19 cellular contexts compared by ENCODE assay signal in genomic region chr7:20269726-20270125, GRCh38. TPM values are rescaled to one million over a fixed set of nuclear protein-coding genes. Genes with fewer than 3 reads are reported as not detected.
DNase-seq lines count a peak whose midpoint lies in the region; FAIRE-seq and TF ChIP-seq lines count a peak whose summit lies in the region.
"Had no signal": no experiment of that assay in that cellular context is flagged by ENCODE, and none has a peak within 500 bp of the region (broad histone marks: within the 10 kb centered on the region; RNA-seq: fewer than 3 reads in every experiment).

No MANE protein-coding gene starts in this region.

- no peaks in the 10 kb centered on the region for H3K9me3 ChIP-seq in HAP-1
- H3K9me3 ChIP-seq: Caco-2, SJCRH30 had no signal

- no peaks in the 10 kb centered on the region; the same call in 1 of the 2 replicates for H3K36me3 Mint-ChIP-seq in HFFc6 (ENCODE audit: low read depth)

- no peak overlapping the region for H3K4me3 Mint-ChIP-seq in HFFc6
- H3K4me3 Mint-ChIP-seq: neural crest cell, T-helper 17 cell had no signal

- in situ Hi-C loops in HAP-1 (cut with MboI; ENCODE audit: low sequenced_read_pairs): no loop called here

- H3K4me1 Mint-ChIP-seq in HFFc6 (ENCODE audit: low read depth): no peaks in the 10 kb centered on the region
- H3K4me1 Mint-ChIP-seq: T-helper 17 cell had no signal

- no peaks in the 10 kb centered on the region for H3K36me3 ChIP-seq in HAP-1 (replicated peaks)
- H3K36me3 ChIP-seq: SJCRH30, WERI-Rb-1 had no signal

- no peak for FAIRE-seq in urothelium cell line (lab: Jason Lieb, UNC)
- FAIRE-seq: HepG2 had no signal

- no peaks in the 10 kb centered on the region for H3K27me3 ChIP-seq in HAP-1 (ENCODE audit: low read depth)
- H3K27me3 ChIP-seq: SJCRH30 had no signal

- H3K4me3 ChIP-seq in AG09309 (ENCODE audit: control insufficient read depth, low read depth, low read length): no peak overlapping the region
- H3K4me3 ChIP-seq in choroid plexus epithelial cell (ENCODE audit: low read depth, low read length): no peak overlapping the region
- H3K4me3 ChIP-seq in HAP-1: no peak overlapping the region
- H3K4me3 ChIP-seq: SJCRH30 had no signal

- peaks cover 25% of the 10 kb centered on the region for H3K9me3 Mint-ChIP-seq in HFFc6

- TF ChIP-seq CTCF in AG09309 (IDR thresholded peaks at IDR 0.05; ENCODE audit: control insufficient read depth, insufficient read depth, low read depth, low read length, missing control alignments) (no peak), HFFc6 (IDR thresholded peaks at IDR 0.05) (no peak), choroid plexus epithelial cell (conservative IDR thresholded peaks at IDR 0.05; ENCODE audit: low read depth, low read length) (no peak)

- H3K4me1 ChIP-seq in HAP-1: no peaks in the 10 kb centered on the region
- H3K4me1 ChIP-seq: SJCRH30 had no signal

- H3K27ac Mint-ChIP-seq in HFFc6: no peak overlapping the region
- H3K27ac Mint-ChIP-seq: T-helper 17 cell had no signal

- H3K27me3 Mint-ChIP-seq in HFFc6 (ENCODE audit: insufficient read depth): no peaks in the 10 kb centered on the region
- H3K27me3 Mint-ChIP-seq: T-helper 17 cell had no signal

- DNase-seq in AG09309 (ENCODE audit: low read depth): peak; percentile 14
- peak; percentile 3 for DNase-seq in HFFc6
- peak; percentile 52 for DNase-seq in choroid plexus epithelial cell (ENCODE audit: low read depth)
- peak; percentile 48 for DNase-seq in non-pigmented ciliary epithelial cell (ENCODE audit: low read depth)
- DNase-seq in HuH-7.5 (ENCODE audit: low spot score): no peak
- no peak for DNase-seq in HAP-1 (ENCODE audit: low spot score in 2 of 2)
- no peak for DNase-seq in urothelium cell line (ENCODE audit: low spot score)
- no peak for DNase-seq in ecto neural progenitor cell (ENCODE audit: low spot score)
- DNase-seq: activated CD4-positive, alpha-beta T cell treated with anti-CD3 and anti-CD28 coated beads, Interleukin-2, amount 50 U/mL, for 48 hours; activated T-cell treated with anti-CD3 and anti-CD28 coated beads for 4 hours; amygdala; Caco-2; NCI-H82; SJCRH30; substantia nigra; T-helper 17 cell; WERI-Rb-1 had no signal

RNA-seq across cellular contexts. Expression of gene MACC1, which starts 52.5 kb away (rescaled TPM):
- not detected for total RNA-seq in HFFc6 (2021; fragmentation: NEBNext Ultra II Directional; extraction: Animal tissue kit (Norgen Biotek cat#: 25700))

Comparison
In these comparisons a context has a peak if more than half of its experiments do, and no peak if none do; other contexts are left out.
1. DNase-seq: peak in AG09309 (single experiment), HFFc6 (single experiment), choroid plexus epithelial cell (single experiment) and non-pigmented ciliary epithelial cell (single experiment); none in HuH-7.5 (single experiment), HAP-1 (0 of 2), urothelium cell line (single experiment) and ecto neural progenitor cell (single experiment).